In genomic region chr5:138467711-138468132, GRCh38 we compare ENCODE assay signal across 9 cellular contexts. TPM values are rescaled to one million over a fixed set of nuclear protein-coding genes. Genes with fewer than 3 reads are reported as not detected.
DNase-seq lines count a peak whose midpoint lies in the region.
"Had no signal": no experiment of that assay in that cellular context is flagged by ENCODE, and none has a peak within 500 bp of the region (broad histone marks: within the 10 kb centered on the region; RNA-seq: fewer than 3 reads in every experiment).

No MANE protein-coding gene starts in this region.

- no peak overlapping the region for H4K8ac ChIP-seq in neuronal stem cell (ENCODE audit: low read depth, low read length)

- no peak overlapping the region for H2BK15ac ChIP-seq in neuronal stem cell (ENCODE audit: low read length)

- DNase-seq in NCI-H460 (ENCODE audit: extremely low read depth, low read depth) (peak; percentile 36), neuronal stem cell (ENCODE audit: low spot score) (no peak), ureter (ENCODE audit: low spot score) (no peak), NCI-H2171 treated with DMSO at 0.1 percent for 48 hours (lab: John Stamatoyannopoulos, UW) (no peak), mesenteric fat pad (ENCODE audit: low spot score) (no peak), foreskin melanocyte (no peak)
- peak in 2 of 3 donors; percentile 16 to 24 for DNase-seq in effector memory CD4-positive, alpha-beta T cell
- DNase-seq: effector CD8-positive, alpha-beta T cell had no signal

- H3K9me3 ChIP-seq in BLaER1 treated with 17β-estradiol and CSF1 and Interleukin-3, amounts not matched to agents 10 nM and 100 nM (replicated peaks in 1 of 11): peaks cover 0 to 8% (median 0%) of the 10 kb centered on the region in 11 experiments; a peak in 1 of 22 replicates
- no peaks in the 10 kb centered on the region for H3K9me3 ChIP-seq in effector memory CD4-positive, alpha-beta T cell (ENCODE audit: control insufficient read depth, low read length)
- no peaks in the 10 kb centered on the region for H3K9me3 ChIP-seq in neuronal stem cell (replicated peaks in 1 of 2; ENCODE audit: control insufficient read depth in 2 of 2, insufficient read depth in 1 of 2, low read depth in 1 of 2, low read length in 2 of 2)

- H3K27me3 ChIP-seq in BLaER1 treated with 17β-estradiol and CSF1 and Interleukin-3, amounts not matched to agents 10 nM and 100 nM: peaks cover 0 to 16% (median 0%) of the 10 kb centered on the region in 11 experiments; a peak in 5 of 22 replicates
- no peaks in the 10 kb centered on the region for H3K27me3 ChIP-seq in effector memory CD4-positive, alpha-beta T cell (replicated peaks; ENCODE audit: control insufficient read depth, insufficient read depth, low read length, poor library complexity, severe bottlenecking)
- peaks cover 0 to 17% (median 2%) of the 10 kb centered on the region in 3 experiments for H3K27me3 ChIP-seq in neuronal stem cell (ENCODE audit: control insufficient read depth in 3 of 3, insufficient read depth in 3 of 3, low read depth in 1 of 3, low read length in 3 of 3)

- no peak overlapping the region for H4K91ac ChIP-seq in neuronal stem cell (ENCODE audit: low read depth, low read length, poor library complexity)

- no peak overlapping the region for H2AFZ ChIP-seq in neuronal stem cell (ENCODE audit: low read length)

- peaks cover 35 to 47% (median 42%) of the 10 kb centered on the region in 10 experiments for H3K4me1 ChIP-seq in BLaER1 treated with 17β-estradiol and CSF1 and Interleukin-3, amounts not matched to agents 10 nM and 100 nM
- peaks cover 22% of the 10 kb centered on the region for H3K4me1 ChIP-seq in effector memory CD4-positive, alpha-beta T cell (ENCODE audit: control insufficient read depth, insufficient read depth, low read length, poor library complexity, severe bottlenecking)
- peaks cover 15 to 30% of the 10 kb centered on the region in 2 donors for H3K4me1 ChIP-seq in neuronal stem cell (ENCODE audit: control insufficient read depth in 2 of 2, insufficient read depth in 1 of 2, low read depth in 1 of 2, low read length in 2 of 2)

- H3K4ac ChIP-seq in neuronal stem cell (ENCODE audit: low read length): no peak overlapping the region

- H2BK12ac ChIP-seq in neuronal stem cell (ENCODE audit: low read length): no peak overlapping the region

- no peak overlapping the region for H3K18ac ChIP-seq in neuronal stem cell (ENCODE audit: low read length)

- no peak overlapping the region for H3K14ac ChIP-seq in neuronal stem cell (ENCODE audit: low read length)

- H3K4me2 ChIP-seq in BLaER1 treated with 17β-estradiol and CSF1 and Interleukin-3, amounts not matched to agents 10 nM and 100 nM: peak overlapping the region; percentile 82 to 98 (median 97)
- no peak overlapping the region for H3K4me2 ChIP-seq in neuronal stem cell (ENCODE audit: insufficient read depth, low read length, poor library complexity, severe bottlenecking)

- peaks cover 13% of the 10 kb centered on the region for H3K79me1 ChIP-seq in neuronal stem cell (ENCODE audit: low read depth, low read length)

- H3K23ac ChIP-seq in neuronal stem cell (ENCODE audit: low read depth, low read length, poor library complexity): peak overlapping the region; percentile 4

- no peak overlapping the region for H2AK5ac ChIP-seq in neuronal stem cell (ENCODE audit: low read depth, low read length)

- peak overlapping the region in 10 of 11 experiments; percentile 85 to 97 (median 90); a peak in 14 of 22 replicates for H3K9ac ChIP-seq in BLaER1 treated with 17β-estradiol and CSF1 and Interleukin-3, amounts not matched to agents 10 nM and 100 nM
- no peak overlapping the region for H3K9ac ChIP-seq in neuronal stem cell (ENCODE audit: low read depth, low read length, poor library complexity)

- peak overlapping the region; percentile 11 for H2BK5ac ChIP-seq in neuronal stem cell (ENCODE audit: low read length)

- WGBS in neuronal stem cell (ENCODE audit: extremely low coverage in 2 of 2, insufficient read length in 2 of 2, insufficient replicate concordance in 1 of 2), 2 donors: no CpG with 5 or more reads among the region's 14 CpGs

- no peak overlapping the region for H2BK120ac ChIP-seq in neuronal stem cell (ENCODE audit: low read depth, low read length)

- H4K20me1 ChIP-seq in BLaER1 treated with 17β-estradiol and CSF1 and Interleukin-3, amounts not matched to agents 10 nM and 100 nM: peaks cover 36 to 62% (median 55%) of the 10 kb centered on the region in 11 experiments

- H3K4me3 ChIP-seq in BLaER1 treated with 17β-estradiol and CSF1 and Interleukin-3, amounts not matched to agents 10 nM and 100 nM: peak overlapping the region; percentile 72 to 96 (median 84); a peak in 19 of 20 replicates
- H3K4me3 ChIP-seq in effector memory CD4-positive, alpha-beta T cell (ENCODE audit: insufficient read depth, low read depth, low read length, poor library complexity, severe bottlenecking): no peak overlapping the region
- H3K4me3 ChIP-seq in neuronal stem cell (ENCODE audit: low read length in 2 of 2): peak overlapping the region; percentile 11 to 95

- H3K36me3 ChIP-seq in BLaER1 treated with 17β-estradiol and CSF1 and Interleukin-3, amounts not matched to agents 10 nM and 100 nM: peaks cover 13 to 37% (median 31%) of the 10 kb centered on the region in 11 experiments
- no peaks in the 10 kb centered on the region for H3K36me3 ChIP-seq in effector memory CD4-positive, alpha-beta T cell (ENCODE audit: control insufficient read depth, insufficient read depth, low read length)
- H3K36me3 ChIP-seq in neuronal stem cell (replicated peaks in 1 of 2; ENCODE audit: control insufficient read depth in 2 of 2, insufficient read depth in 2 of 2, low read length in 2 of 2): peaks cover 15 to 31% of the 10 kb centered on the region in 2 donors

- H3K27ac ChIP-seq in BLaER1 treated with 17β-estradiol and CSF1 and Interleukin-3, amounts not matched to agents 10 nM and 100 nM: peak overlapping the region in 1 of 11 experiments; percentile 95; a peak in 2 of 22 replicates
- H3K27ac ChIP-seq in effector memory CD4-positive, alpha-beta T cell (ENCODE audit: insufficient read depth, low read length, poor library complexity, severe bottlenecking): no peak overlapping the region
- H3K27ac ChIP-seq in neuronal stem cell (replicated peaks; ENCODE audit: low read length): no peak overlapping the region

RNA-seq across cellular contexts. Expression of gene EGR1, which starts 2.4 kb away (rescaled TPM):
- total RNA-seq in NCI-H460 (2014; rRNA removed; shearing (Covaris generic)): 9.2 and 10.6 TPM in 2 replicates
- 4.6 and 5.5 TPM in 2 replicates for polyA plus RNA-seq in NCI-H460 (2014; cell fraction: nucleus; rRNA removed)
- 131 TPM for polyA plus RNA-seq in neuronal stem cell (2013, experiment 1 of 2)
- 132 TPM for polyA plus RNA-seq in neuronal stem cell (2013, experiment 2 of 2)
- total RNA-seq in ureter (41.6 TPM), mesenteric fat pad (639 TPM)

RNA-seq across cellular contexts. Expression of gene REEP2, which starts 28.9 kb away (rescaled TPM):
- 2.3 and 2.4 TPM in 2 replicates for total RNA-seq in NCI-H460 (2014; rRNA removed; shearing (Covaris generic))
- polyA plus RNA-seq in NCI-H460 (2014; cell fraction: nucleus; rRNA removed): 0.70 and 2.3 TPM in 2 replicates
- 65.9 TPM for polyA plus RNA-seq in neuronal stem cell (2013, experiment 1 of 2)
- polyA plus RNA-seq in neuronal stem cell (2013, experiment 2 of 2): 64.9 TPM
- total RNA-seq in ureter (7.0 TPM), mesenteric fat pad (2.6 TPM)

Comparison
In these comparisons a context has a peak if more than half of its experiments do, and no peak if none do; other contexts are left out.
1. DNase-seq: peak in NCI-H460 (single experiment) and effector memory CD4-positive, alpha-beta T cell (2 of 3); none in neuronal stem cell (single experiment), ureter (single experiment), NCI-H2171 treated with DMSO at 0.1 percent for 48 hours (single experiment), mesenteric fat pad (single experiment) and foreskin melanocyte (single experiment).
2. RNA of gene EGR1, which starts 2.4 kb away (total RNA-seq): 639 TPM in mesenteric fat pad (single experiment); 41.6 TPM in ureter (single experiment) and 9.2 to 10.6 TPM in NCI-H460; every median in the first group is over 10 times any median in the second.